18 cellular contexts compared by ENCODE assay signal in the genomic region with DNA sequence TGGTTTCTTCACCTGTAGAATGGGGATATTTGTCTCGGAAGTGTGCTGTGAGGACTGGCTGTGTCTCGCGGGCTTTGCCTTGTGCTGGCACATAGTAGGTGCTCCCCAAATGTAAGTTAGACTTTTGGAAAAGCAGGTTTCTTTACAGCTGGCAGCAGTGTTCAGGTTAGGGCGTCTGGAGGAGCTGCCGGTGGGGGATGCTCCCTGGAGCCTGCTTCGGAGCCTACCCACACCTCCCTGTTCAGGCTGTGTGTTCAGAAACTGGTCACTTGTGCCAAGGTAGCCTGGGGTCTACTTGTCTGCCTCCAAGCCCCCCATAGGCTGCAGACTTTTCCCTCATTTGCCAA. TPM values are rescaled to one million over a fixed set of nuclear protein-coding genes. Genes with fewer than 3 reads are reported as not detected.
DNase-seq lines count a peak whose midpoint lies in the region; ATAC-seq and TF ChIP-seq lines count a peak whose summit lies in the region.
"Had no signal": no experiment of that assay in that cellular context is flagged by ENCODE, and none has a peak within 500 bp of the region (broad histone marks: within the 10 kb centered on the region; RNA-seq: fewer than 3 reads in every experiment).

No MANE protein-coding gene starts in this region.

- H3K9me3 Mint-ChIP-seq in activated CD4-positive, alpha-beta T cell treated with anti-CD3 and anti-CD28 coated beads, Interleukin-2, amount 10 ng/mL, durations not matched to agents 7 days and 5 days = no peaks in the 10 kb centered on the region
- H3K9me3 Mint-ChIP-seq: CD8-positive, alpha-beta T cell had no signal

- DNase-seq in activated CD4-positive, alpha-beta T cell treated with anti-CD3 and anti-CD28 coated beads, Interleukin-2, amount 10 ng/mL, durations not matched to agents 7 days and 5 days = peak; percentile 0
- no peak for DNase-seq in activated CD4-positive, alpha-beta T cell treated with anti-CD3 and anti-CD28 coated beads for 48 hours
- DNase-seq in right atrium auricular region (ENCODE audit: low spot score) (peak; percentile 36), left cardiac atrium (no peak), islet precursor cell (peak; percentile 37), NCI-H2196 treated with DMSO at 0.1 percent for 48 hours (lab: John Stamatoyannopoulos, UW; ENCODE audit: unreplicated experiment) (no peak), mucosa of descending colon (no peak), cerebellum (ENCODE audit: low spot score) (no peak)
- DNase-seq: AML-193; Calu3; CD8-positive, alpha-beta T cell; DMS 273 treated with DMSO at 0.1 percent for 48 hours; DMS53 had no signal

- H3K4me1 Mint-ChIP-seq in activated CD4-positive, alpha-beta T cell treated with anti-CD3 and anti-CD28 coated beads, Interleukin-2, amount 10 ng/mL, durations not matched to agents 7 days and 5 days = no peaks in the 10 kb centered on the region

- intact Hi-C loops in left cardiac atrium (cut with DNase I) = loop anchor here in 1 of 2 donors (10.0 kb wide), 1 partner anchor 368 kb away; no protein-coding TSS in a partner anchor
- intact Hi-C loops in mucosa of descending colon (cut with DNase I, micrococcal nuclease) = no loop called here

- CTCF ChIA-PET in activated CD4-positive, alpha-beta T cell treated with anti-CD3 and anti-CD28 coated beads, Interleukin-2, amount 10 ng/mL, durations not matched to agents 7 days and 5 days (lab: Charles Lee) = no interaction called here

- H3K4me3 ChIP-seq in right atrium auricular region (no peak overlapping the region), mucosa of descending colon (no peak overlapping the region)
- H3K4me3 ChIP-seq: A549, HAP-1 had no signal

- ATAC-seq in left cardiac atrium (no peak), mucosa of descending colon (no peak)
- ATAC-seq: CD8-positive, alpha-beta T cell had no signal

- no peak overlapping the region for H3K27ac Mint-ChIP-seq in activated CD4-positive, alpha-beta T cell treated with anti-CD3 and anti-CD28 coated beads, Interleukin-2, amount 10 ng/mL, durations not matched to agents 7 days and 5 days
- H3K27ac Mint-ChIP-seq: CD8-positive, alpha-beta T cell had no signal

- H3K9me3 ChIP-seq in right atrium auricular region (no peaks in the 10 kb centered on the region), mucosa of descending colon (no peaks in the 10 kb centered on the region)
- H3K9me3 ChIP-seq: A549, HAP-1 had no signal

- no peaks in the 10 kb centered on the region for H3K27me3 Mint-ChIP-seq in activated CD4-positive, alpha-beta T cell treated with anti-CD3 and anti-CD28 coated beads, Interleukin-2, amount 10 ng/mL, durations not matched to agents 7 days and 5 days

- H3K4me1 ChIP-seq in right atrium auricular region (no peaks in the 10 kb centered on the region), mucosa of descending colon (ENCODE audit: low read depth) (no peaks in the 10 kb centered on the region)
- H3K4me1 ChIP-seq: A549, HAP-1 had no signal

- no peaks in the 10 kb centered on the region for H3K36me3 Mint-ChIP-seq in activated CD4-positive, alpha-beta T cell treated with anti-CD3 and anti-CD28 coated beads, Interleukin-2, amount 10 ng/mL, durations not matched to agents 7 days and 5 days (ENCODE audit: low read depth)
- H3K36me3 Mint-ChIP-seq: CD8-positive, alpha-beta T cell had no signal

- H3K27me3 ChIP-seq in right atrium auricular region = no peaks in the 10 kb centered on the region

- POLR2A ChIA-PET in activated CD4-positive, alpha-beta T cell treated with anti-CD3 and anti-CD28 coated beads, Interleukin-2, amount 10 ng/mL, durations not matched to agents 7 days and 5 days (lab: Charles Lee) = no interaction called here

- H3K36me3 ChIP-seq in right atrium auricular region (no peaks in the 10 kb centered on the region), mucosa of descending colon (ENCODE audit: low read depth) (no peaks in the 10 kb centered on the region)
- H3K36me3 ChIP-seq: HAP-1 had no signal

- no peak overlapping the region for H3K4me3 Mint-ChIP-seq in activated CD4-positive, alpha-beta T cell treated with anti-CD3 and anti-CD28 coated beads, Interleukin-2, amount 10 ng/mL, durations not matched to agents 7 days and 5 days
- H3K4me3 Mint-ChIP-seq: CD8-positive, alpha-beta T cell had no signal

- TF ChIP-seq CTCF in right atrium auricular region (IDR thresholded peaks at IDR 0.05) (no peak), mucosa of descending colon (IDR thresholded peaks at IDR 0.05) (no peak)

- no peak overlapping the region for H3K27ac ChIP-seq in right atrium auricular region
- H3K27ac ChIP-seq: 22Rv1, A549, HL-60 had no signal

RNA-seq across cellular contexts. Expression of a gene that starts 60.0 kb away (rescaled TPM):
- not detected for total RNA-seq in activated CD4-positive, alpha-beta T cell treated with anti-CD3 and anti-CD28 coated beads, Interleukin-2, amount 10 ng/mL, durations not matched to agents 7 days and 5 days
- total RNA-seq in right atrium auricular region (not detected), left cardiac atrium (not detected), mucosa of descending colon (under 1 TPM in 1 of 3 donors, not detected in 2; 0.06 TPM), cerebellum (0.91 TPM)
- total RNA-seq: Calu3; CD8-positive, alpha-beta T cell; HT1080 had no signal

Comparison
In these comparisons a context has a peak if more than half of its experiments do, and no peak if none do; other contexts are left out.
1. DNase-seq: peak in activated CD4-positive, alpha-beta T cell treated with anti-CD3 and anti-CD28 coated beads, Interleukin-2, amount 10 ng/mL, durations not matched to agents 7 days and 5 days (single experiment), right atrium auricular region (single experiment) and islet precursor cell (single experiment); none in activated CD4-positive, alpha-beta T cell treated with anti-CD3 and anti-CD28 coated beads for 48 hours (single experiment), left cardiac atrium (single experiment), NCI-H2196 treated with DMSO at 0.1 percent for 48 hours (single experiment), mucosa of descending colon (0 of 3) and cerebellum (single experiment).